Comparison of ENCODE assay signal across 8 cellular contexts in the genomic region with DNA sequence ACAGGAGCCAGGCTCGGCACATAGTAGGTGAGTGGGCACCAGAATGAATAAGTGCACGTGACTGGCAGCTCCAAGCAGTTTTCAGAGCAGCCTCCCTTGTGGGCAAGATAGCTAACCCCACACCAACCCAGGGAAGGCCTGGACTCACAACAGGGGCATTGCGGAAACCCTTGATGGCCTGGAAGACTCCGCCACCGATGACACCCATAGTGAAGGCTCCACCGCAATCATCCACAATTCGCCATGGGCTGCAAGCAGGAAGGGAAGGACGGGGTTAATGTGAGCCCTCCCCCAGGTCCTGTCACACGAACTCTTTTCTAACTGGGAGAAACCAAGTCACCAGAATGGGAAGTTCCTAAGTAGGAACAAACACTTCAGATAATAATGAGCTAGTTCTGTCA. TPM values are rescaled to one million over a fixed set of nuclear protein-coding genes. Genes with fewer than 3 reads are reported as not detected.
A peak's percentile ranks its signal among the peaks of the same experiment; 100 is the strongest.
DNase-seq lines count a peak whose midpoint lies in the region; ATAC-seq and TF ChIP-seq lines count a peak whose summit lies in the region.

No MANE protein-coding gene starts in this region.

- no peaks in the 10 kb centered on the region for H3K27me3 ChIP-seq in HUES48 (ENCODE audit: control insufficient read depth, insufficient read depth, low read length)
- no peaks in the 10 kb centered on the region for H3K27me3 ChIP-seq in left lung
- no peaks in the 10 kb centered on the region for H3K27me3 ChIP-seq in transverse colon

- H3K9me3 ChIP-seq in HUES48 (ENCODE audit: control insufficient read depth, insufficient read depth, low read length) (peaks cover 25% of the 10 kb centered on the region), left lung (no peaks in the 10 kb centered on the region), transverse colon (no peaks in the 10 kb centered on the region)

- intact Hi-C loops in left lung (cut with DNase I) (no loop called here), transverse colon (cut with DNase I; ENCODE audit: low total_unique reads) (no loop called here)

- H3K36me3 ChIP-seq in HUES48 (ENCODE audit: control insufficient read depth, insufficient read depth, low read length) (peaks cover 30% of the 10 kb centered on the region), left lung (peaks cover 0 to 15% of the 10 kb centered on the region in 2 donors), transverse colon (no peaks in the 10 kb centered on the region)

- no peak for ATAC-seq in left lung
- ATAC-seq in HG02571 (IDR thresholded peaks at IDR 0.05; ENCODE audit: unreplicated experiment): no peak
- ATAC-seq in GM21786 (IDR thresholded peaks at IDR 0.05; ENCODE audit: unreplicated experiment): no peak

- peak; percentile 10 for DNase-seq in Ammon's horn (ENCODE audit: low spot score)
- peak; percentile 32 for DNase-seq in amniotic epithelial cell (ENCODE audit: low read depth)
- no peak for DNase-seq in left lung
- DNase-seq in transverse colon: no peak
- DNase-seq in A172 (ENCODE audit: low spot score): no peak

- peak overlapping the region; percentile 87 for H3K4me3 ChIP-seq in HUES48 (ENCODE audit: low read depth, low read length)
- peak overlapping the region; percentile 39 to 62 for H3K4me3 ChIP-seq in left lung
- H3K4me3 ChIP-seq in transverse colon: peak overlapping the region; percentile 56 to 79 (median 68)

- 64% methylated on average over 9 of the region's 9 CpGs; no CpG with 5 or more reads in 1 of the 2 donors for WGBS in transverse colon (ENCODE audit: low coverage in 1 of 2), 2 donors

- 0 out of 2 replicates have a peak, but pooled peaks cover 3% of the 10 kb centered on the region for H3K4me1 ChIP-seq in HUES48 (ENCODE audit: control insufficient read depth, insufficient read depth, low read length)
- H3K4me1 ChIP-seq in left lung: peaks cover 0 to 19% of the 10 kb centered on the region in 2 donors
- peaks cover 0 to 28% (median 9%) of the 10 kb centered on the region in 4 donors for H3K4me1 ChIP-seq in transverse colon

- H3K9ac ChIP-seq in HUES48 (ENCODE audit: low read depth, low read length): peak overlapping the region; percentile 77

- TF ChIP-seq CTCF in left lung (IDR thresholded peaks at IDR 0.05) (no peak), transverse colon (IDR thresholded peaks at IDR 0.05) (no peak)

- in situ Hi-C loops in transverse colon (cut with MboI; ENCODE audit: low pct_ligation_motif_present in 1 of 4, low pct_unique_long_range_greater_than_20kb in 1 of 4, low sequenced_read_pairs in 3 of 4): no loop called here

- no peak for TF ChIP-seq EP300 in transverse colon (IDR thresholded peaks at IDR 0.05; ENCODE audit: low read depth)

- H3K27ac ChIP-seq in HUES48 (ENCODE audit: low read depth, low read length) (peak overlapping the region; percentile 98), left lung (peak overlapping the region; percentile 83 to 93), transverse colon (peak overlapping the region; percentile 94 to 99 (median 99))

- no peak for TF ChIP-seq POLR2A in transverse colon (IDR thresholded peaks at IDR 0.05)

RNA-seq across cellular contexts. Expression of a gene that starts 1.0 kb away (rescaled TPM):
- total RNA-seq in left lung (10 to 100 TPM; 36.7 to 41.0 TPM), transverse colon (10 to 100 TPM; 26.7 to 61.3 (median 43.7) TPM)
- 67.2 and 73.1 TPM in 2 replicates for total RNA-seq in A172 (2014; rRNA removed; shearing (Covaris generic))

RNA-seq across cellular contexts. Expression of a gene that starts 1.1 kb away (rescaled TPM):
- total RNA-seq in left lung (10 to 100 TPM; 56.3 to 68.2 TPM), transverse colon (10 to 100 TPM; 21.7 to 92.3 (median 63.8) TPM)
- total RNA-seq in A172 (2014; rRNA removed; shearing (Covaris generic)): 57.4 and 59.2 TPM in 2 replicates

RNA-seq across cellular contexts. Expression of a gene that starts 14.8 kb away (rescaled TPM):
- total RNA-seq in left lung (10 to 100 TPM; 38.0 to 39.4 TPM), transverse colon (10 to 100 TPM; 29.5 to 48.3 (median 33.8) TPM)
- total RNA-seq in A172 (2014; rRNA removed; shearing (Covaris generic)): 18.9 and 32.6 TPM in 2 replicates

RNA-seq across cellular contexts. Expression of a gene that starts 22.2 kb away (rescaled TPM):
- 10 to 100 TPM; 14.2 to 17.7 TPM for total RNA-seq in left lung
- total RNA-seq in transverse colon: 10 to 100 TPM in 3 of 4 donors, not detected in 1; 11.2 to 50.7 (median 20.6) TPM
- 0.59 and 0.74 TPM in 2 replicates for total RNA-seq in A172 (2014; rRNA removed; shearing (Covaris generic))

Comparison
In these comparisons a context has a peak if more than half of its experiments do, and no peak if none do; other contexts are left out.
1. DNase-seq: peak in Ammon's horn (single experiment) and amniotic epithelial cell (single experiment); none in left lung (0 of 2), transverse colon (single experiment) and A172 (single experiment).
2. Peak in every context shown above with its lines, with median percentiles within 50 percentile points of each other: H3K27ac ChIP-seq and H3K4me3 ChIP-seq.